8 cellular contexts compared by ENCODE assay signal in the genomic region with DNA sequence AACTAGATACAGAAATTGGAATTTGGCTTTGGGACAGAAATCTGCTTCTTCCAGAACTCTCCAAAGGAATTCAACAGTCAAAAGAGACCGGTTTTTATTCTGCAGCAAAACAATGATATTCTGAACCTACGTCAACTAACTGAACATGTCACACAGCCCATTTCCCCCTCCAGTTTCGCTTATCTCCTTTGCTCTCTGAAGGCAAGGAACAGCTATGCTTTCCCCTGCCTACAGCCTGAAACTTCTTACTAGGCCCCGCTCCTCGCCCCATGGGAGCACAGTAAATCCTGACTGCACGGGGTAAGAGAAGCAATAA. TPM values are rescaled to one million over a fixed set of nuclear protein-coding genes. Genes with fewer than 3 reads are reported as not detected.
DNase-seq lines count a peak whose midpoint lies in the region; ATAC-seq, FAIRE-seq and TF ChIP-seq lines count a peak whose summit lies in the region.

No MANE protein-coding gene starts in this region.

- H3K27ac Mint-ChIP-seq in activated naive CD8-positive, alpha-beta T cell treated with anti-CD3 and anti-CD28 coated beads for 36 hours = peak overlapping the region; percentile 92
- H3K27ac Mint-ChIP-seq in type B pancreatic cell = peak overlapping the region; percentile 98

- peak overlapping the region; percentile 76 for H3K9ac ChIP-seq in HepG2 (ENCODE audit: insufficient read depth, low read depth, low read length)

- H3K27me3 ChIP-seq in HepG2 (ENCODE audit: control insufficient read depth in 1 of 2, insufficient read depth in 2 of 2, low read length in 2 of 2) = no peaks in the 10 kb centered on the region; a peak in 1 of 5 replicates

- POLR2A ChIA-PET in HepG2 (lab: Yijun Ruan, JAX) = interaction anchor here (1.0 to 1.3 kb wide), 5 partner anchors 8 to 206 kb away, joined by 3 to 5 read pairs (median 3); partner anchors contain the start of genes RFESD and RHOBTB3

- TF ChIP-seq RAD21 in HepG2 (CRISPR knock-in tag; IDR thresholded peaks at IDR 0.05) = no peak

- in situ Hi-C loops in HepG2 (cut with HindIII; ENCODE audit: extremely low pct_ligation_motif_present, low pct_unique_long_range_greater_than_20kb) = loop anchor here (10.0 kb wide), 1 partner anchor 291 kb away; no protein-coding TSS in a partner anchor

- FAIRE-seq in HepG2 (lab: Jason Lieb, UNC) = no peak

- peaks cover 32% of the 10 kb centered on the region for H3K4me1 Mint-ChIP-seq in activated naive CD8-positive, alpha-beta T cell treated with anti-CD3 and anti-CD28 coated beads for 36 hours
- H3K4me1 Mint-ChIP-seq in type B pancreatic cell (ENCODE audit: unreplicated experiment) = peaks cover 19% of the 10 kb centered on the region

- no peak for TF ChIP-seq EP300 in HepG2 (IDR thresholded peaks at IDR 0.05; ENCODE audit: low read depth in 2 of 2, low read length in 2 of 2)
- TF ChIP-seq EP300 in HepG2 (CRISPR knock-in tag; IDR thresholded peaks at IDR 0.05; ENCODE audit: borderline replicate concordance) = no peak

- peak overlapping the region; percentile 91 for H2AFZ ChIP-seq in HepG2 (ENCODE audit: low read length)

- H3K27me3 Mint-ChIP-seq in activated naive CD8-positive, alpha-beta T cell treated with anti-CD3 and anti-CD28 coated beads for 36 hours = no peaks in the 10 kb centered on the region
- H3K27me3 Mint-ChIP-seq in type B pancreatic cell = no peaks in the 10 kb centered on the region

- ATAC-seq in GM19395 (IDR thresholded peaks at IDR 0.05; ENCODE audit: unreplicated experiment) (peak; percentile 36), HG03457 (IDR thresholded peaks at IDR 0.05; ENCODE audit: unreplicated experiment) (peak; percentile 16), HepG2 (peak; percentile 62)

- H3K27ac ChIP-seq in HepG2 (ENCODE audit: extremely low read length, insufficient read depth, low read length) = peak overlapping the region; percentile 92

- H3K4me1 ChIP-seq in HepG2 (ENCODE audit: insufficient read depth, low read length) = peaks cover 34% of the 10 kb centered on the region

- H3K36me3 Mint-ChIP-seq in activated naive CD8-positive, alpha-beta T cell treated with anti-CD3 and anti-CD28 coated beads for 36 hours = peaks cover 10% of the 10 kb centered on the region
- H3K36me3 Mint-ChIP-seq in type B pancreatic cell = peaks cover 15% of the 10 kb centered on the region

- 2% methylated on average over 6 of the region's 6 CpGs for WGBS in HepG2 (ENCODE audit: low lambda C conversion rate)

- CTCF ChIA-PET in HepG2 (lab: Yijun Ruan, JAX; ENCODE audit: low intra/inter-chr PET ratio, low total read pairs) = no interaction called here

- peak overlapping the region; percentile 74 for H3K4me2 ChIP-seq in HepG2 (ENCODE audit: low read depth, low read length)

- H3K4me3 Mint-ChIP-seq in activated naive CD8-positive, alpha-beta T cell treated with anti-CD3 and anti-CD28 coated beads for 36 hours = peak overlapping the region; percentile 97
- peak overlapping the region; percentile 98 for H3K4me3 Mint-ChIP-seq in type B pancreatic cell

- no peak for TF ChIP-seq POLR2A in HepG2 (IDR thresholded peaks at IDR 0.05; ENCODE audit: insufficient read depth in 1 of 2, low read depth in 2 of 2, low read length in 2 of 2)

- no peaks in the 10 kb centered on the region for H3K9me3 ChIP-seq in HepG2 (ENCODE audit: low read length)

- H3K36me3 ChIP-seq in HepG2 (replicated peaks in 1 of 2; ENCODE audit: control insufficient read depth in 1 of 2, insufficient read depth in 2 of 2, low read length in 2 of 2) = peaks cover 0 to 3% of the 10 kb centered on the region in 2 experiments; a peak in 2 of 5 replicates

- TF ChIP-seq CTCF in HepG2 (CRISPR knock-in tag; IDR thresholded peaks at IDR 0.05) (no peak), type B pancreatic cell (conservative IDR thresholded peaks at IDR 0.05) (no peak)

- peak overlapping the region; percentile 80 to 92 (median 85) for H3K4me3 ChIP-seq in HepG2 (replicated peaks in 1 of 3; ENCODE audit: insufficient read depth in 1 of 3, low read depth in 2 of 3, low read length in 3 of 3)

- H3K79me2 ChIP-seq in HepG2 (ENCODE audit: insufficient read depth, low read length) = peaks cover 52% of the 10 kb centered on the region

- DNase-seq in AML-193 (lab: John Stamatoyannopoulos, UW) (peak; percentile 62 to 68), HepG2 (ENCODE audit: low spot score) (no peak), type B pancreatic cell (ENCODE audit: extremely low spot score, unreplicated experiment) (no peak), pons (ENCODE audit: low spot score) (no peak), CD1c-positive myeloid dendritic cell (ENCODE audit: extremely low spot score) (no peak)
- no peak for DNase-seq in activated naive CD8-positive, alpha-beta T cell treated with anti-CD3 and anti-CD28 coated beads for 36 hours

- no peaks in the 10 kb centered on the region for H4K20me1 ChIP-seq in HepG2 (ENCODE audit: insufficient read depth, low read length)

- H3K9me3 Mint-ChIP-seq in activated naive CD8-positive, alpha-beta T cell treated with anti-CD3 and anti-CD28 coated beads for 36 hours = no peaks in the 10 kb centered on the region
- H3K9me3 Mint-ChIP-seq in type B pancreatic cell = no peaks in the 10 kb centered on the region

- intact Hi-C loops in HepG2 (cut with micrococcal nuclease; ENCODE audit: unreplicated experiment) = loop anchor here (10.0 kb wide), 2 partner anchors 91 to 291 kb away; partner anchors contain the start of gene RFESD

- BruUV-seq in HepG2 (replicated peaks; lab: Mats Ljungman, UMichigan) = TSS peak; percentile 71

TF ChIP-seq in HepG2, 621 proteins besides CTCF, POLR2A, EP300 and RAD21:
- no peak for TF ChIP-seq CBX5 (CRISPR knock-in tag; IDR thresholded peaks at IDR 0.05; ENCODE audit: borderline replicate concordance)
- TF ChIP-seq ZFP1 (CRISPR knock-in tag; IDR thresholded peaks at IDR 0.05) = no peak
- no peak for TF ChIP-seq NFKB2 (CRISPR knock-in tag; IDR thresholded peaks at IDR 0.05; ENCODE audit: borderline replicate concordance)
- 0 out of 2 replicates have a peak, but pooled peaks have one; percentile 33 for TF ChIP-seq SMAD9 (CRISPR knock-in tag; IDR thresholded peaks at IDR 0.05)
- peak; percentile 67; the same call in 1 of the 2 replicates for TF ChIP-seq ZNF747 (CRISPR knock-in tag; IDR thresholded peaks at IDR 0.05; ENCODE audit: borderline replicate concordance)

RNA-seq across cellular contexts. Expression of gene SKIC3, which starts 0.5 kb away (rescaled TPM):
- 10 to 100 TPM; 66.5 to 68.7 TPM for total RNA-seq in activated naive CD8-positive, alpha-beta T cell treated with anti-CD3 and anti-CD28 coated beads for 36 hours
- total RNA-seq in HepG2 (2016; rRNA removed; fragmentation: Illumina TruSeq; extraction: Trizol) = 61.5 and 86.9 TPM in 2 replicates
- total RNA-seq in HepG2 (2016; cell fraction: cytosol; rRNA removed; fragmentation: Illumina TruSeq; extraction: Trizol; ENCODE audit: low read depth) = 3.7 and 5.5 TPM in 2 replicates
- total RNA-seq in HepG2 (2016; cell fraction: insoluble cytoplasmic fraction; rRNA removed; fragmentation: Illumina TruSeq; extraction: Trizol) = 63.6 and 87.5 TPM in 2 replicates
- 18.7 and 19.0 TPM in 2 replicates for total RNA-seq in HepG2 (2016; cell fraction: membrane; rRNA removed; fragmentation: Illumina TruSeq; extraction: Trizol)
- 80.7 and 86.0 TPM in 2 replicates for total RNA-seq in HepG2 (2016; cell fraction: nucleus; rRNA removed; fragmentation: Illumina TruSeq; extraction: Trizol)
- 34.3 and 36.9 TPM in 2 replicates for polyA plus RNA-seq in HepG2 (2011; rRNA removed)
- polyA plus RNA-seq in HepG2 (2011; cell fraction: cytosol; rRNA removed) = 9.5 and 14.6 TPM in 2 replicates
- polyA plus RNA-seq in HepG2 (2011; cell fraction: nucleus; rRNA removed) = 48.8 and 59.8 TPM in 2 replicates
- polyA plus RNA-seq in HepG2 (2012) = 34.0 and 34.3 TPM in 2 replicates
- polyA plus RNA-seq in HepG2 (2016; cell fraction: cytosol; fragmentation: Illumina TruSeq; extraction: Trizol; ENCODE audit: low read depth) = 1.2 and 1.3 TPM in 2 replicates
- polyA plus RNA-seq in HepG2 (2016; cell fraction: insoluble cytoplasmic fraction; fragmentation: Illumina TruSeq; extraction: Trizol; ENCODE audit: low read depth) = 36.0 and 38.6 TPM in 2 replicates
- polyA plus RNA-seq in HepG2 (2016; cell fraction: membrane; fragmentation: Illumina TruSeq; extraction: Trizol; ENCODE audit: low read depth) = 3.1 and 4.3 TPM in 2 replicates
- 63.0 and 66.8 TPM in 2 replicates for polyA plus RNA-seq in HepG2 (2016; cell fraction: nucleus; fragmentation: Illumina TruSeq; extraction: Trizol; ENCODE audit: insufficient read depth, low read depth)
- 18.7 and 33.3 TPM in 2 replicates for polyA minus RNA-seq in HepG2 (2011; rRNA and poly(A)+ RNA removed; ENCODE audit: low replicate concordance)
- polyA minus RNA-seq in HepG2 (2011; cell fraction: cytosol; rRNA and poly(A)+ RNA removed) = 22.9 and 27.7 TPM in 2 replicates
- polyA minus RNA-seq in HepG2 (2011; cell fraction: nucleus; rRNA and poly(A)+ RNA removed) = 175 and 181 TPM in 2 replicates
- 71.2 and 83.4 TPM in 2 replicates for total RNA-seq in type B pancreatic cell (ENCODE audit: low replicate concordance)

RNA-seq across cellular contexts. Expression of gene ARSK, which starts 0.6 kb away (rescaled TPM):
- 1 to 10 TPM; 4.1 to 5.2 TPM for total RNA-seq in activated naive CD8-positive, alpha-beta T cell treated with anti-CD3 and anti-CD28 coated beads for 36 hours
- total RNA-seq in HepG2 (2016; rRNA removed; fragmentation: Illumina TruSeq; extraction: Trizol) (5.9 and 7.9 TPM in 2 replicates), type B pancreatic cell (ENCODE audit: low replicate concordance) (8.1 and 9.1 TPM in 2 replicates)
- 1.8 and 1.9 TPM in 2 replicates for total RNA-seq in HepG2 (2016; cell fraction: cytosol; rRNA removed; fragmentation: Illumina TruSeq; extraction: Trizol; ENCODE audit: low read depth)
- total RNA-seq in HepG2 (2016; cell fraction: insoluble cytoplasmic fraction; rRNA removed; fragmentation: Illumina TruSeq; extraction: Trizol) = 5.8 and 7.1 TPM in 2 replicates
- total RNA-seq in HepG2 (2016; cell fraction: membrane; rRNA removed; fragmentation: Illumina TruSeq; extraction: Trizol) = 3.2 and 4.5 TPM in 2 replicates
- total RNA-seq in HepG2 (2016; cell fraction: nucleus; rRNA removed; fragmentation: Illumina TruSeq; extraction: Trizol) = 9.3 and 9.9 TPM in 2 replicates
- 6.0 and 7.9 TPM in 2 replicates for polyA plus RNA-seq in HepG2 (2011; rRNA removed)
- polyA plus RNA-seq in HepG2 (2011; cell fraction: cytosol; rRNA removed) = 4.2 and 6.1 TPM in 2 replicates
- polyA plus RNA-seq in HepG2 (2011; cell fraction: nucleus; rRNA removed) = 1.6 and 2.2 TPM in 2 replicates
- 5.3 and 6.3 TPM in 2 replicates for polyA plus RNA-seq in HepG2 (2012)
- 1.1 and 1.2 TPM in 2 replicates for polyA plus RNA-seq in HepG2 (2016; cell fraction: cytosol; fragmentation: Illumina TruSeq; extraction: Trizol; ENCODE audit: low read depth)
- 6.0 and 7.2 TPM in 2 replicates for polyA plus RNA-seq in HepG2 (2016; cell fraction: insoluble cytoplasmic fraction; fragmentation: Illumina TruSeq; extraction: Trizol; ENCODE audit: low read depth)
- 2.6 and 3.0 TPM in 2 replicates for polyA plus RNA-seq in HepG2 (2016; cell fraction: membrane; fragmentation: Illumina TruSeq; extraction: Trizol; ENCODE audit: low read depth)
- 8.9 and 9.1 TPM in 2 replicates for polyA plus RNA-seq in HepG2 (2016; cell fraction: nucleus; fragmentation: Illumina TruSeq; extraction: Trizol; ENCODE audit: insufficient read depth, low read depth)
- 3.8 and 3.9 TPM in 2 replicates for polyA minus RNA-seq in HepG2 (2011; rRNA and poly(A)+ RNA removed; ENCODE audit: low replicate concordance)
- 5.4 and 5.8 TPM in 2 replicates for polyA minus RNA-seq in HepG2 (2011; cell fraction: cytosol; rRNA and poly(A)+ RNA removed)
- 9.3 and 10.3 TPM in 2 replicates for polyA minus RNA-seq in HepG2 (2011; cell fraction: nucleus; rRNA and poly(A)+ RNA removed)

Comparison
In these comparisons a context has a peak if more than half of its experiments do, and no peak if none do; other contexts are left out.
1. DNase-seq: peak in AML-193 (2 of 2); none in activated naive CD8-positive, alpha-beta T cell treated with anti-CD3 and anti-CD28 coated beads for 36 hours (single experiment), HepG2 (single experiment), type B pancreatic cell (single experiment), pons (single experiment) and CD1c-positive myeloid dendritic cell (single experiment).
2. Peak in every context shown above with its lines, with median percentiles within 50 percentile points of each other: ATAC-seq.